Comparison of ENCODE assay signal across 1 cellular context in genomic region chr14:59127437-59127732, GRCh38.
TF ChIP-seq lines count a peak whose summit lies in the region.

No MANE protein-coding gene starts in this region.

TF ChIP-seq in GM12878, 131 proteins besides CTCF, POLR2A, EP300 and RAD21:
- no peak for TF ChIP-seq RB1 (IDR thresholded peaks at IDR 0.05; ENCODE audit: borderline replicate concordance)
- 0 out of 2 replicates have a peak, but pooled peaks have one; percentile 9 for TF ChIP-seq ZNF687 (IDR thresholded peaks at IDR 0.05)
- no peak for TF ChIP-seq TCF12 (IDR thresholded peaks at IDR 0.05; ENCODE audit: low read depth, low read length)
- TF ChIP-seq NR2F1 (conservative IDR thresholded peaks at IDR 0.05): 0 out of 2 replicates have a peak, but pooled peaks have one; percentile 18
